ENCODE assay signal across 1 cellular context in genomic region chr11:130719516-130719915, GRCh38.
TF ChIP-seq lines count a peak whose summit lies in the region.

No MANE protein-coding gene starts in this region.

TF ChIP-seq in H1, 55 proteins besides CTCF, POLR2A, EP300 and RAD21:
- TF ChIP-seq HDAC6 (IDR thresholded peaks at IDR 0.05; ENCODE audit: low read depth, low read length) (no peak), SP4 (IDR thresholded peaks at IDR 0.05; ENCODE audit: low read length) (no peak), CHD7 (IDR thresholded peaks at IDR 0.05; ENCODE audit: insufficient replicate concordance, low read length) (no peak), SIRT6 (IDR thresholded peaks at IDR 0.05; ENCODE audit: low read length) (no peak), NANOG (IDR thresholded peaks at IDR 0.05; ENCODE audit: insufficient read depth, low read depth, low read length, poor library complexity, severe bottlenecking) (no peak), CHD1 (IDR thresholded peaks at IDR 0.05; ENCODE audit: low read depth, low read length) (no peak)
